22 cellular contexts compared by ENCODE assay signal in genomic region chr7:424301-424935, GRCh38.
A peak's percentile ranks its signal among the peaks of the same experiment; 100 is the strongest.
DNase-seq lines count a peak whose midpoint lies in the region; ATAC-seq and TF ChIP-seq lines count a peak whose summit lies in the region.
"Had no signal": no experiment of that assay in that cellular context is flagged by ENCODE, and none has a peak within 500 bp of the region (broad histone marks: within the 10 kb centered on the region; RNA-seq: fewer than 3 reads in every experiment).

No MANE protein-coding gene starts in this region.

- peak overlapping the region in 1 of 10 experiments; percentile 4; a peak in 1 of 20 replicates for H3K4me3 ChIP-seq in BLaER1 treated with 17β-estradiol and CSF1 and Interleukin-3, amounts not matched to agents 10 nM and 100 nM
- no peak overlapping the region for H3K4me3 ChIP-seq in right cardiac atrium (ENCODE audit: low read length)
- H3K4me3 ChIP-seq: lung, MG63, SJSA1 had no signal

- intact Hi-C loops in right cardiac atrium (cut with DNase I): no loop called here

- H3K27me3 ChIP-seq in BLaER1 treated with 17β-estradiol and CSF1 and Interleukin-3, amounts not matched to agents 10 nM and 100 nM: no peaks in the 10 kb centered on the region; a peak in 1 of 22 replicates
- H3K27me3 ChIP-seq in right cardiac atrium (ENCODE audit: control insufficient read depth, insufficient read depth): no peaks in the 10 kb centered on the region
- H3K27me3 ChIP-seq: MG63, SJSA1 had no signal

- 67% methylated on average over 9 of the region's 9 CpGs for WGBS in right cardiac atrium

- H3K4me1 ChIP-seq in BLaER1 treated with 17β-estradiol and CSF1 and Interleukin-3, amounts not matched to agents 10 nM and 100 nM: peaks cover 10 to 48% (median 38%) of the 10 kb centered on the region in 10 experiments
- no peaks in the 10 kb centered on the region for H3K4me1 ChIP-seq in right cardiac atrium (ENCODE audit: control insufficient read depth, insufficient read depth, low read length)
- H3K4me1 ChIP-seq: SJSA1 had no signal

- H4K20me1 ChIP-seq in BLaER1 treated with 17β-estradiol and CSF1 and Interleukin-3, amounts not matched to agents 10 nM and 100 nM: peaks cover 0 to 9% (median 0%) of the 10 kb centered on the region in 11 experiments; a peak in 3 of 22 replicates

- H3K27ac ChIP-seq in BLaER1 treated with 17β-estradiol and CSF1 and Interleukin-3, amounts not matched to agents 10 nM and 100 nM: peak overlapping the region in 1 of 11 experiments; percentile 7; a peak in 1 of 22 replicates
- no peak overlapping the region for H3K27ac ChIP-seq in right cardiac atrium (ENCODE audit: low read length)
- H3K27ac ChIP-seq in substantia nigra (ENCODE audit: low read depth, low read length, poor library complexity, severe bottlenecking): peak overlapping the region; percentile 30
- H3K27ac ChIP-seq: KMS-11, SJSA1 had no signal

- H3K4me2 ChIP-seq in BLaER1 treated with 17β-estradiol and CSF1 and Interleukin-3, amounts not matched to agents 10 nM and 100 nM: peak overlapping the region; percentile 40 to 92 (median 86)
- H3K4me2 ChIP-seq: KMS-11 had no signal

- ATAC-seq in right cardiac atrium (no peak), HG03095 (IDR thresholded peaks at IDR 0.05; ENCODE audit: unreplicated experiment) (no peak)
- ATAC-seq: naive thymus-derived CD8-positive, alpha-beta T cell had no signal

- H3K36me3 ChIP-seq in BLaER1 treated with 17β-estradiol and CSF1 and Interleukin-3, amounts not matched to agents 10 nM and 100 nM: no peaks in the 10 kb centered on the region
- H3K36me3 ChIP-seq: MG63, SJSA1 had no signal

- no peaks in the 10 kb centered on the region for H3K9me3 ChIP-seq in BLaER1 treated with 17β-estradiol and CSF1 and Interleukin-3, amounts not matched to agents 10 nM and 100 nM (replicated peaks in 1 of 11)
- H3K9me3 ChIP-seq in right cardiac atrium (ENCODE audit: control insufficient read depth, low read length): no peaks in the 10 kb centered on the region
- H3K9me3 ChIP-seq: MG63, SJSA1 had no signal

- DNase-seq in NCI-H1694 (lab: John Stamatoyannopoulos, UW) (peak; percentile 44), right cardiac atrium (peak in 2 of 3 donors; percentile 12 to 33), substantia nigra (lab: John Stamatoyannopoulos, UW) (no peak), GM10266 (ENCODE audit: extremely low spot score) (no peak), SKM-1 (lab: John Stamatoyannopoulos, UW; ENCODE audit: unreplicated experiment) (no peak)
- DNase-seq: activated B cell treated with CpG ODN at 0.5 μM for 24 hours; activated CD4-positive, alpha-beta T cell treated with anti-CD3 and anti-CD28 coated beads, Interleukin-2, amount 50 U/mL, for 1 hour; activated gamma-delta T cell treated with Interleukin-2 at 50 U/mL for 16 hours; activated T-cell treated with anti-CD3 and anti-CD28 coated beads, Interleukin-2, amount 50 U/mL, for 24 hours; foreskin fibroblast; MG63; naive thymus-derived CD8-positive, alpha-beta T cell; NCI-H1105; NCI-H2081; NCI-H226; small intestine; stimulated activated naive CD8-positive, alpha-beta T cell treated with anti-CD3 and anti-CD28 coated beads, Interleukin-15, Interleukin-2, amounts not matched to agents 100 U/mL and 50 U/mL, for 24 hours had no signal

- H3K9ac ChIP-seq in BLaER1 treated with 17β-estradiol and CSF1 and Interleukin-3, amounts not matched to agents 10 nM and 100 nM: peak overlapping the region in 4 of 11 experiments; percentile 13 to 40 (median 26); a peak in 3 of 22 replicates
- H3K9ac ChIP-seq: KMS-11 had no signal

- TF ChIP-seq CTCF in GM10266 (IDR thresholded peaks at IDR 0.05; ENCODE audit: control insufficient read depth, insufficient read depth, low read depth, missing control alignments): no peak

Comparison
In these comparisons a context has a peak if more than half of its experiments do, and no peak if none do; other contexts are left out.
1. DNase-seq: peak in NCI-H1694 (single experiment) and right cardiac atrium (2 of 3); none in substantia nigra (0 of 49), GM10266 (single experiment) and SKM-1 (single experiment).